In the genomic region with DNA sequence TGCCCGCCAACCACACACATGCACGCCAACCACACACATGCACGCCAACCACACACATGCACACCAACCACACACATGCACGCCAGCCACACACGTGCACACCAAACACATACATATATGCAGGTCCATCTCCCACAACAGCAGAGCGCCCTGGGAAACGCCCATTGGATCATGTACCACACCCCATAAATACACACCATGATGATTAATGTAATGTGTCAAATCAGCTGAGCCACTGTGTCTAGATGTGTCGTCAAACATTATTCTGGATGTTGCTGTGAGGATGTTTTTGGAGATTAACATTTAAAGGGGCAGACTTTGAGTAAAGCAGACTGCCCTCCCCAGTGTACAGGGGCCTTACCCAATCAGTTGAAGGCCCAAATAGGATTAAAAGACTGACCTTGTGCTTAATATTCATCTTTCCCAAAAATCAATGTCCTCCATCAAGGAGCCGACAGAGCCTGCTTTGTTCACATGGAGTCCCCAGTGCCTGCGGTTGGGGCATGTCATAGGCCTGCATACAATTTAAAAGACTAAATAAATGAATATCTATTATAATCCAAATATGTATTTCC, we compare ENCODE assay signal across 31 cellular contexts. TPM values are rescaled to one million over a fixed set of nuclear protein-coding genes. Genes with fewer than 3 reads are reported as not detected.
"Had no signal": no experiment of that assay in that cellular context is flagged by ENCODE, and none has a peak within 500 bp of the region (broad histone marks: within the 10 kb centered on the region; RNA-seq: fewer than 3 reads in every experiment).

No MANE protein-coding gene starts in this region.

- H3K4me3 Mint-ChIP-seq: activated CD4-positive, alpha-beta T cell treated with anti-CD3 and anti-CD28 coated beads for 36 hours; activated CD8-positive, alpha-beta memory T cell treated with anti-CD3 and anti-CD28 coated beads, Interleukin-2, amount 10 ng/mL, durations not matched to agents 7 days and 5 days; activated CD8-positive, alpha-beta T cell treated with anti-CD3 and anti-CD28 coated beads, Interleukin-2, amount 10 ng/mL, durations not matched to agents 7 days and 5 days; activated naive CD8-positive, alpha-beta T cell; activated T-cell treated with anti-CD3 and anti-CD28 coated beads, Interleukin-2, amount 50 U/mL, for 72 hours; mesothelial cell of epicardium; naive thymus-derived CD4-positive, alpha-beta T cell; stimulated activated naive B cell treated with anti-CD40 and anti-IgM and Interleukin-4, amounts not matched to agents 10 μg/mL and 1 μg/mL and 100 μg/mL, for 72 hours; T-helper 2 cell treated with Interferon-gamma antibody and Interleukin-4, amounts not matched to agents 5 μg/mL and 100 μg/mL, for 36 hours had no signal

- H3K4me1 Mint-ChIP-seq: activated CD8-positive, alpha-beta memory T cell treated with anti-CD3 and anti-CD28 coated beads, Interleukin-2, amount 10 ng/mL, durations not matched to agents 7 days and 5 days had no signal

- H3K27ac ChIP-seq: cardiac muscle cell, colonic mucosa, prostate gland, tibial artery had no signal

- ATAC-seq: activated CD4-positive, alpha-beta T cell treated with anti-CD3 and anti-CD28 coated beads for 36 hours; activated CD8-positive, alpha-beta memory T cell treated with anti-CD3 and anti-CD28 coated beads, Interleukin-2, amount 10 ng/mL, durations not matched to agents 7 days and 5 days; activated CD8-positive, alpha-beta T cell treated with anti-CD3 and anti-CD28 coated beads, Interleukin-2, amount 10 ng/mL, durations not matched to agents 7 days and 5 days; activated T-cell treated with anti-CD3 and anti-CD28 coated beads, Interleukin-2, amount 50 U/mL, for 72 hours; body of pancreas; naive thymus-derived CD4-positive, alpha-beta T cell; pancreas; sciatic nerve; stimulated activated naive B cell treated with anti-CD40 and anti-IgM and Interleukin-4, amounts not matched to agents 10 μg/mL and 1 μg/mL and 100 μg/mL, for 72 hours had no signal

- H3K36me3 ChIP-seq: cardiac muscle cell, colonic mucosa, pancreas, prostate gland, stomach, tibial artery had no signal

- H3K27ac Mint-ChIP-seq: activated CD4-positive, alpha-beta T cell treated with anti-CD3 and anti-CD28 coated beads for 36 hours; activated CD8-positive, alpha-beta memory T cell treated with anti-CD3 and anti-CD28 coated beads, Interleukin-2, amount 10 ng/mL, durations not matched to agents 7 days and 5 days; activated CD8-positive, alpha-beta T cell treated with anti-CD3 and anti-CD28 coated beads, Interleukin-2, amount 10 ng/mL, durations not matched to agents 7 days and 5 days; activated naive CD8-positive, alpha-beta T cell; activated T-cell treated with anti-CD3 and anti-CD28 coated beads, Interleukin-2, amount 50 U/mL, for 72 hours; mesothelial cell of epicardium; naive thymus-derived CD4-positive, alpha-beta T cell; stimulated activated naive B cell treated with anti-CD40 and anti-IgM and Interleukin-4, amounts not matched to agents 10 μg/mL and 1 μg/mL and 100 μg/mL, for 72 hours; T-helper 2 cell treated with Interferon-gamma antibody and Interleukin-4, amounts not matched to agents 5 μg/mL and 100 μg/mL, for 36 hours had no signal

- H3K4me3 ChIP-seq: body of pancreas, cardiac muscle cell, colonic mucosa, pancreas, prostate gland, smooth muscle cell, stomach, tibial artery had no signal

- H3K9me3 Mint-ChIP-seq: activated T-cell treated with anti-CD3 and anti-CD28 coated beads, Interleukin-2, amount 50 U/mL, for 72 hours; mesothelial cell of epicardium; naive thymus-derived CD4-positive, alpha-beta T cell; T-helper 2 cell treated with Interferon-gamma antibody and Interleukin-4, amounts not matched to agents 5 μg/mL and 100 μg/mL, for 36 hours had no signal

- H3K4me2 ChIP-seq: smooth muscle cell had no signal

- H3K4me1 ChIP-seq: colonic mucosa, pancreas, prostate gland had no signal

- H3K9me3 ChIP-seq: body of pancreas, colonic mucosa, pancreas, prostate gland, stomach, tibial artery had no signal

- H3K36me3 Mint-ChIP-seq: activated CD8-positive, alpha-beta memory T cell treated with anti-CD3 and anti-CD28 coated beads, Interleukin-2, amount 10 ng/mL, durations not matched to agents 7 days and 5 days; activated naive CD8-positive, alpha-beta T cell; mesothelial cell of epicardium; stimulated activated naive B cell treated with anti-CD40 and anti-IgM and Interleukin-4, amounts not matched to agents 10 μg/mL and 1 μg/mL and 100 μg/mL, for 72 hours had no signal

- H3K27me3 ChIP-seq: body of pancreas, cardiac muscle cell, colonic mucosa, pancreas had no signal

- DNase-seq: activated CD4-positive, alpha-beta T cell treated with anti-CD3 and anti-CD28 coated beads for 36 hours; activated CD4-positive, CD25-positive, alpha-beta regulatory T cell; activated CD8-positive, alpha-beta memory T cell treated with anti-CD3 and anti-CD28 coated beads, Interleukin-2, amount 10 ng/mL, durations not matched to agents 7 days and 5 days; activated CD8-positive, alpha-beta T cell treated with anti-CD3 and anti-CD28 coated beads, Interleukin-2, amount 10 ng/mL, durations not matched to agents 7 days and 5 days; activated effector memory CD4-positive, alpha-beta T cell treated with Interleukin-2 at 50 U/mL for 16 hours; activated naive CD4-positive, alpha-beta T cell treated with Interleukin-2 at 50 U/mL for 16 hours; activated T-cell treated with anti-CD3 and anti-CD28 coated beads for 4 hours; activated T-cell treated with anti-CD3 and anti-CD28 coated beads, Interleukin-2, amount 50 U/mL, for 72 hours; aorta; body of pancreas; cerebellar nuclear complex; colonic mucosa; effector CD8-positive, alpha-beta T cell; head of caudate nucleus; hippocampal formation; naive thymus-derived CD4-positive, alpha-beta T cell; nucleus accumbens; pancreas; retina; stimulated activated CD4-positive, alpha-beta T cell treated with anti-CD3 and anti-CD28 coated beads, Interleukin-1b, Interleukin-23, amount 100 ng/mL, for 48 hours; stimulated activated naive B cell treated with anti-CD40 and anti-IgM and Interleukin-4, amounts not matched to agents 10 μg/mL and 1 μg/mL and 100 μg/mL, for 72 hours; stomach; tibial artery had no signal

RNA-seq across cellular contexts. Expression of gene BDKRB2, which starts 23.4 kb away (rescaled TPM):
- total RNA-seq: activated CD4-positive, alpha-beta T cell treated with anti-CD3 and anti-CD28 coated beads for 36 hours; activated CD8-positive, alpha-beta memory T cell treated with anti-CD3 and anti-CD28 coated beads, Interleukin-2, amount 10 ng/mL, durations not matched to agents 7 days and 5 days; activated CD8-positive, alpha-beta T cell treated with anti-CD3 and anti-CD28 coated beads, Interleukin-2, amount 10 ng/mL, durations not matched to agents 7 days and 5 days; activated T-cell treated with anti-CD3 and anti-CD28 coated beads, Interleukin-2, amount 50 U/mL, for 72 hours; naive thymus-derived CD4-positive, alpha-beta T cell had no signal
- polyA plus RNA-seq: aorta, cardiac muscle cell, neural cell had no signal
